15 cellular contexts compared by ENCODE assay signal in genomic region chr15:31464216-31465082, GRCh38.
DNase-seq lines count a peak whose midpoint lies in the region; ATAC-seq lines count a peak whose summit lies in the region.
"Had no signal": no experiment of that assay in that cellular context is flagged by ENCODE, and none has a peak within 500 bp of the region (broad histone marks: within the 10 kb centered on the region; RNA-seq: fewer than 3 reads in every experiment).

No MANE protein-coding gene starts in this region.

- H3K9ac ChIP-seq in mucosa of stomach (ENCODE audit: low read length) = peak overlapping the region; percentile 4

- H3K27me3 Mint-ChIP-seq in stimulated activated naive CD8-positive, alpha-beta T cell treated with anti-CD3 and anti-CD28 coated beads, Interleukin-15, amount 100 ng/mL, for 72 hours = no peaks in the 10 kb centered on the region
- H3K27me3 Mint-ChIP-seq in activated T-helper 17 cell treated with anti-CD3 and anti-CD28 coated beads, Interleukin-2, amount 50 U/mL, for 72 hours = no peaks in the 10 kb centered on the region

- H3K36me3 ChIP-seq in mucosa of stomach (ENCODE audit: control insufficient read depth, insufficient read depth, low read length) = no peaks in the 10 kb centered on the region
- H3K36me3 ChIP-seq: ascending aorta, neutrophil had no signal

- H3K27me3 ChIP-seq in mucosa of stomach (ENCODE audit: control insufficient read depth, insufficient read depth, low read length) = no peaks in the 10 kb centered on the region
- H3K27me3 ChIP-seq: ascending aorta had no signal

- H3K4me1 ChIP-seq in mucosa of stomach (ENCODE audit: control insufficient read depth, insufficient read depth, low read length) = peaks cover 21% of the 10 kb centered on the region
- H3K4me1 ChIP-seq: ascending aorta had no signal

- no peak for DNase-seq in stimulated activated naive CD8-positive, alpha-beta T cell treated with anti-CD3 and anti-CD28 coated beads, Interleukin-15, amount 100 ng/mL, for 72 hours
- DNase-seq in stimulated activated naive CD8-positive, alpha-beta T cell treated with anti-CD3 and anti-CD28 coated beads, Interleukin-15, Interleukin-2, amounts not matched to agents 100 U/mL and 50 U/mL, for 24 hours = no peak
- DNase-seq in RPMI8226 (no peak), caudate nucleus (lab: John Stamatoyannopoulos, UW) (no peak)
- DNase-seq in stimulated activated CD4-positive, alpha-beta T cell treated with anti-CD3 and anti-CD28 coated beads, Interleukin-1b, Interleukin-23, amount 100 ng/mL, for 48 hours = no peak
- DNase-seq: NCI-H187, NCI-H526 treated with DMSO at 0.1 percent for 48 hours, substantia nigra had no signal

- H3K4me3 ChIP-seq in mucosa of stomach (ENCODE audit: low read length) = no peak overlapping the region
- H3K4me3 ChIP-seq: ascending aorta, smooth muscle cell had no signal

- no peaks in the 10 kb centered on the region for H3K36me3 Mint-ChIP-seq in activated T-helper 17 cell treated with anti-CD3 and anti-CD28 coated beads, Interleukin-2, amount 50 U/mL, for 72 hours (ENCODE audit: low read depth)

- ATAC-seq in stimulated activated naive CD8-positive, alpha-beta T cell treated with anti-CD3 and anti-CD28 coated beads, Interleukin-15, amount 100 ng/mL, for 72 hours = no peak
- ATAC-seq in stimulated activated naive CD8-positive, alpha-beta T cell treated with anti-CD3 and anti-CD28 coated beads, Interleukin-15, Interleukin-2, amounts not matched to agents 100 U/mL and 50 U/mL, for 24 hours = no peak
- ATAC-seq in activated T-helper 17 cell treated with anti-CD3 and anti-CD28 coated beads, Interleukin-2, amount 50 U/mL, for 72 hours (replicated peaks) = no peak
- no peak for ATAC-seq in GM21576 (IDR thresholded peaks at IDR 0.05; ENCODE audit: unreplicated experiment)

- H3K9me3 Mint-ChIP-seq in stimulated activated naive CD8-positive, alpha-beta T cell treated with anti-CD3 and anti-CD28 coated beads, Interleukin-15, amount 100 ng/mL, for 72 hours = no peaks in the 10 kb centered on the region
- no peaks in the 10 kb centered on the region for H3K9me3 Mint-ChIP-seq in activated T-helper 17 cell treated with anti-CD3 and anti-CD28 coated beads, Interleukin-2, amount 50 U/mL, for 72 hours
- H3K9me3 Mint-ChIP-seq: T-helper 1 cell treated with Interleukin-12 subunit alpha and Interleukin-12 subunit beta and Interleukin-4 antibody, amounts not matched to agents 30 μg/mL and 1 μg/mL, for 36 hours had no signal

- peaks cover 24% of the 10 kb centered on the region for H3K4me1 Mint-ChIP-seq in stimulated activated naive CD8-positive, alpha-beta T cell treated with anti-CD3 and anti-CD28 coated beads, Interleukin-15, amount 100 ng/mL, for 72 hours
- peaks cover 7% of the 10 kb centered on the region for H3K4me1 Mint-ChIP-seq in activated T-helper 17 cell treated with anti-CD3 and anti-CD28 coated beads, Interleukin-2, amount 50 U/mL, for 72 hours

- peak overlapping the region; percentile 44 to 72 for H3K27ac Mint-ChIP-seq in stimulated activated naive CD8-positive, alpha-beta T cell treated with anti-CD3 and anti-CD28 coated beads, Interleukin-15, amount 100 ng/mL, for 72 hours
- peak overlapping the region; percentile 48 for H3K27ac Mint-ChIP-seq in activated T-helper 17 cell treated with anti-CD3 and anti-CD28 coated beads, Interleukin-2, amount 50 U/mL, for 72 hours
- H3K27ac Mint-ChIP-seq: T-helper 1 cell treated with Interleukin-12 subunit alpha and Interleukin-12 subunit beta and Interleukin-4 antibody, amounts not matched to agents 30 μg/mL and 1 μg/mL, for 36 hours had no signal

- no peak overlapping the region for H3K27ac ChIP-seq in caudate nucleus (ENCODE audit: low read depth, low read length)
- H3K27ac ChIP-seq: ascending aorta, neutrophil had no signal

- no peaks in the 10 kb centered on the region for H3K9me3 ChIP-seq in mucosa of stomach (ENCODE audit: control insufficient read depth, low read length)
- H3K9me3 ChIP-seq: ascending aorta, neutrophil had no signal

- H3K4me3 Mint-ChIP-seq in stimulated activated naive CD8-positive, alpha-beta T cell treated with anti-CD3 and anti-CD28 coated beads, Interleukin-15, amount 100 ng/mL, for 72 hours = no peak overlapping the region
- no peak overlapping the region for H3K4me3 Mint-ChIP-seq in activated T-helper 17 cell treated with anti-CD3 and anti-CD28 coated beads, Interleukin-2, amount 50 U/mL, for 72 hours
- H3K4me3 Mint-ChIP-seq: T-helper 1 cell treated with Interleukin-12 subunit alpha and Interleukin-12 subunit beta and Interleukin-4 antibody, amounts not matched to agents 30 μg/mL and 1 μg/mL, for 36 hours had no signal
